Comparison of ENCODE assay signal across 8 cellular contexts in genomic region chr1:116569776-116570357, GRCh38. TPM values are rescaled to one million over a fixed set of nuclear protein-coding genes. Genes with fewer than 3 reads are reported as not detected.
DNase-seq lines count a peak whose midpoint lies in the region; ATAC-seq, FAIRE-seq and TF ChIP-seq lines count a peak whose summit lies in the region.

No MANE protein-coding gene starts in this region.

- POLR2A ChIA-PET in GM12878 (lab: Charles Lee): interaction anchor here (0.6 to 7.0 kb wide), 14 partner anchors 12 to 488 kb away, joined by 3 to 95 read pairs (median 4); no protein-coding TSS in a partner anchor

- H3K36me3 ChIP-seq in ACC112 (ENCODE audit: insufficient read depth, low read length) (no peaks in the 10 kb centered on the region), GM12878 (ENCODE audit: control insufficient read depth in 2 of 2, insufficient read depth in 2 of 2, low read length in 1 of 2) (peaks cover under 1 to 6% of the 10 kb centered on the region in 2 experiments; a peak in 3 of 4 replicates)

- intact Hi-C loops in GM12878 (cut with micrococcal nuclease; ENCODE audit: unreplicated experiment): loop anchor here (2.0 to 10.0 kb wide), 6 partner anchors 13 to 557 kb away; no protein-coding TSS in a partner anchor

- peak; percentile 24 for ATAC-seq in GM21529 (IDR thresholded peaks at IDR 0.05; ENCODE audit: unreplicated experiment)
- peak; percentile 35 for ATAC-seq in GM12878
- ATAC-seq in HG02970 (IDR thresholded peaks at IDR 0.05; ENCODE audit: low FRiP score, unreplicated experiment): no peak

- H2AFZ ChIP-seq in ACC112 (ENCODE audit: low read length, unreplicated experiment): no peak overlapping the region
- H2AFZ ChIP-seq in GM12878 (ENCODE audit: control insufficient read depth, low read depth, low read length): peak overlapping the region; percentile 41

- RAD21 ChIA-PET in GM12878 (lab: Charles Lee; ENCODE audit: unreplicated experiment): interaction anchor here (0.6 to 3.7 kb wide), 13 partner anchors 12 to 492 kb away, joined by 3 to 50 read pairs (median 4); partner anchors contain the start of gene CD101

- in situ Hi-C loops in GM12878 (cut with MboI): loop anchor here (25.0 kb wide), 1 partner anchor 1092 kb away; no protein-coding TSS in a partner anchor

- WGBS in GM12878 (ENCODE audit: insufficient coverage, insufficient replicate concordance, low lambda C conversion rate, missing lambda C conversion rate): under 1% methylated on average over 22 of the region's 22 CpGs

- no peak overlapping the region for H3K27ac ChIP-seq in ACC112 (ENCODE audit: low read depth, low read length)
- peak overlapping the region; percentile 95 for H3K27ac ChIP-seq in GM12878 (ENCODE audit: control insufficient read depth, insufficient read depth)

- SMC1A ChIA-PET in GM12878 (lab: Charles Lee; ENCODE audit: uncharacterized antibody, unreplicated experiment): interaction anchor here (0.9 to 2.8 kb wide), 17 partner anchors 12 to 491 kb away, joined by 3 to 65 read pairs (median 5); partner anchors contain the start of gene TTF2

- H3K4me3 ChIP-seq in ACC112 (ENCODE audit: low read depth, low read length) (peak overlapping the region; percentile 87), GM12878 (peak overlapping the region; percentile 97)

- H3K4me1 ChIP-seq in ACC112 (ENCODE audit: control insufficient read depth, insufficient read depth, low read length, unreplicated experiment) (peaks cover 39% of the 10 kb centered on the region), GM12878 (ENCODE audit: control insufficient read depth, insufficient read depth, low read length) (peaks cover 35% of the 10 kb centered on the region)

- H3K79me2 ChIP-seq in ACC112 (ENCODE audit: control insufficient read depth, insufficient read depth, low read length, unreplicated experiment) (peaks cover 36% of the 10 kb centered on the region), GM12878 (ENCODE audit: control insufficient read depth, insufficient read depth, low read length) (peaks cover 69% of the 10 kb centered on the region)

- TF ChIP-seq EP300 in GM12878 (IDR thresholded peaks at IDR 0.05; ENCODE audit: borderline replicate concordance in 1 of 2, control insufficient read depth in 1 of 2, low read depth in 2 of 2, low read length in 2 of 2): no peak

- peak; percentile 62 for TF ChIP-seq POLR2A in GM12878 (IDR thresholded peaks at IDR 0.05; ENCODE audit: low read depth, low read length)

- TF ChIP-seq RAD21 in GM12878 (IDR thresholded peaks at IDR 0.05; ENCODE audit: insufficient read depth, low read depth, low read length): no peak

- H3K27me3 ChIP-seq in ACC112 (ENCODE audit: insufficient read depth, low read length) (no peaks in the 10 kb centered on the region), GM12878 (replicated peaks in 1 of 2; ENCODE audit: control insufficient read depth in 2 of 2, insufficient read depth in 2 of 2, low read length in 1 of 2) (no peaks in the 10 kb centered on the region)

- DNase-seq in SK-N-DZ (ENCODE audit: low spot score) (peak; percentile 41), GM12878 (ENCODE audit: low read depth, low spot score) (no peak), kidney tubule cell (ENCODE audit: low spot score) (peak; percentile 57), Ammon's horn (ENCODE audit: low spot score) (no peak)
- DNase-seq in stimulated activated CD4-positive, alpha-beta T cell treated with anti-CD3 and anti-CD28 coated beads, TNF-alpha, amount 100 ng/mL, for 24 hours (ENCODE audit: low read depth in 3 of 3): peak in 2 of 3 experiments; percentile 26 to 37

- H3K4me2 ChIP-seq in GM12878 (ENCODE audit: control insufficient read depth, insufficient read depth): peak overlapping the region; percentile 98

- no peak for TF ChIP-seq CTCF in GM12878 (IDR thresholded peaks at IDR 0.05 in 2 of 3, conservative IDR thresholded peaks at IDR 0.05 in 1 of 3; ENCODE audit: control insufficient read depth in 2 of 3, extremely low read depth in 1 of 3, insufficient read depth in 1 of 3, low read depth in 3 of 3, low read length in 3 of 3)

- peaks cover 4% of the 10 kb centered on the region; the same call in 2 of the 3 replicates for H3K9me3 ChIP-seq in GM12878 (replicated peaks; ENCODE audit: control insufficient read depth, insufficient read depth, low read length)

- no peaks in the 10 kb centered on the region for H4K20me1 ChIP-seq in GM12878 (ENCODE audit: control insufficient read depth, insufficient read depth)

- peak overlapping the region; percentile 94 for H3K9ac ChIP-seq in GM12878 (ENCODE audit: control insufficient read depth, insufficient read depth, low read length)

- BruUV-seq in GM12878 (replicated peaks; lab: Mats Ljungman, UMichigan): no TSS peak

- CTCF ChIA-PET in GM12878 (lab: Yijun Ruan, JAX): interaction anchor here (1.3 to 2.6 kb wide), 6 partner anchors 12 to 431 kb away, joined by 3 to 30 read pairs (median 6); no protein-coding TSS in a partner anchor

- no peak for FAIRE-seq in GM12878 (lab: Jason Lieb, UNC)

TF ChIP-seq in GM12878, 131 proteins besides CTCF, POLR2A, EP300 and RAD21 (continues in another document):
- TF ChIP-seq TAF1 (IDR thresholded peaks at IDR 0.05; ENCODE audit: borderline replicate concordance, low read depth, low read length) (no peak; the same call in 1 of the 2 replicates), SUZ12 (IDR thresholded peaks at IDR 0.05; ENCODE audit: unreplicated experiment) (no peak), MYC (IDR thresholded peaks at IDR 0.05; ENCODE audit: insufficient read depth, insufficient read length, insufficient replicate concordance, low read length, severe bottlenecking) (no peak), IKZF1 (conservative IDR thresholded peaks at IDR 0.05) (no peak), IRF3 (IDR thresholded peaks at IDR 0.05) (no peak), FOXK2 (IDR thresholded peaks at IDR 0.05) (no peak), SREBF1 (IDR thresholded peaks at IDR 0.05; ENCODE audit: low read length) (no peak), YY1 (IDR thresholded peaks at IDR 0.05; ENCODE audit: low read depth, low read length) (no peak), ZNF622 (IDR thresholded peaks at IDR 0.05) (no peak), SMAD1 (IDR thresholded peaks at IDR 0.05; ENCODE audit: low read depth, partially characterized antibody) (peak; percentile 37), IKZF2 (IDR thresholded peaks at IDR 0.05) (no peak; a peak in 1 of 4 replicates), E4F1 (IDR thresholded peaks at IDR 0.05; ENCODE audit: borderline replicate concordance, partially characterized antibody) (no peak), PML (IDR thresholded peaks at IDR 0.05; ENCODE audit: low read length) (peak; percentile 57; the same call in 1 of the 2 replicates), POU2F2 (IDR thresholded peaks at IDR 0.05; ENCODE audit: borderline replicate concordance, low read depth, low read length) (peak; percentile 49; the same call in 2 of the 3 replicates), ATF7 (IDR thresholded peaks at IDR 0.05; ENCODE audit: low read depth) (no peak), HDAC2 (IDR thresholded peaks at IDR 0.05) (no peak), MXI1 (IDR thresholded peaks at IDR 0.05; ENCODE audit: low read depth, low read length) (0 out of 2 replicates have a peak, but pooled peaks have one; percentile 16)

RNA-seq across cellular contexts. Expression of gene CD58, which starts 1.0 kb away (rescaled TPM):
- 11.0 and 11.1 TPM in 2 replicates for polyA plus RNA-seq in SK-N-DZ (2014; cell fraction: cytosol; rRNA removed)
- 4.0 and 7.0 TPM in 2 replicates for polyA plus RNA-seq in SK-N-DZ (2014; cell fraction: nucleus; rRNA removed)
- 332 and 350 TPM in 2 replicates for total RNA-seq in GM12878 (2013; cell fraction: nucleolus; rRNA removed)
- total RNA-seq in GM12878 (2014; rRNA removed): 105 and 127 TPM in 2 replicates
- 130 and 131 TPM in 2 replicates for total RNA-seq in GM12878 (2014; rRNA removed; fragmentation: Illumina TruSeq; extraction: Trizol)
- 67.7 and 70.4 TPM in 2 replicates for total RNA-seq in GM12878 (2021)
- 53.2 TPM for polyA plus RNA-seq in GM12878 (2011; ENCODE audit: low read depth)
- 172 and 229 TPM in 2 replicates for polyA plus RNA-seq in GM12878 (2011; rRNA removed)
- polyA plus RNA-seq in GM12878 (2011; cell fraction: cytosol; rRNA removed): 60.9 and 69.0 TPM in 2 replicates
- polyA plus RNA-seq in GM12878 (2011; cell fraction: nucleus; rRNA removed): 101 and 112 TPM in 2 replicates
- 83.8 and 106 TPM in 2 replicates for polyA plus RNA-seq in GM12878 (2012)
- 164 and 219 TPM in 2 replicates for polyA plus RNA-seq in GM12878 (2014; fragmentation: Illumina TruSeq; extraction: Trizol)
- polyA plus RNA-seq in GM12878 (2014; fragmentation: Nextera tagmentation; extraction: Ambion mirVana): 100 to 1,000 TPM; 110 to 125 TPM
- polyA plus RNA-seq in GM12878 (2014; rRNA removed): 95.3 and 128 TPM in 2 replicates
- polyA plus RNA-seq in GM12878 (2016; fragmentation: Nextera tagmentation; extraction: Ambion mirVana): 100 to 1,000 TPM; 241 to 252 TPM
- 56.7 and 124 TPM in 2 replicates for polyA minus RNA-seq in GM12878 (2011; rRNA and poly(A)+ RNA removed)
- 24.1 and 29.8 TPM in 2 replicates for polyA minus RNA-seq in GM12878 (2011; cell fraction: cytosol; rRNA and poly(A)+ RNA removed)
- 84.6 and 101 TPM in 2 replicates for polyA minus RNA-seq in GM12878 (2011; cell fraction: nucleus; rRNA and poly(A)+ RNA removed)

Comparison
In these comparisons a context has a peak if more than half of its experiments do, and no peak if none do; other contexts are left out.
1. DNase-seq: peak in SK-N-DZ (single experiment), kidney tubule cell (single experiment) and stimulated activated CD4-positive, alpha-beta T cell treated with anti-CD3 and anti-CD28 coated beads, TNF-alpha, amount 100 ng/mL, for 24 hours (2 of 3); none in GM12878 (single experiment) and Ammon's horn (single experiment).